ENCODE assay signal across 1 cellular context in the genomic region with DNA sequence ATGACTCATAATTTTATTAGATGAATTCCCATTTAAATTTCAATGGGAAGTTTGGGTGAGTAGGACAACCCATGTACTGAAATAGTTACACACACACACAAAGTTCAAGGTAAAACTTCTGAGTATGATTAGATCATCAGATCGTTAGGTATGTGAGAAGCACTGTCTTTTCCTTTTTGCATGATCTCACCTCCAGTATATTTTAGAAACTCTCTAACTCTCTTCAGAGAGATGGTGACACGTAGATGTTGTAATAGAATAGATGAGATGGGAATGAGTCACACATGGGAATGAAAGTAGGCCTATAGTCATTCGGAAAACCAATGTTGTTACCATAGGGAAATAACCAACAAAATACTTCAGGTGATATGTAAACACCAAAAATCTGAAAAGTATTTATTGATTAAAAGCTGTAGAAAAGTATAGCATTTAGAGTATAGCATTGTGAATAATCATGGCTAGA.
A peak's percentile ranks its signal among the peaks of the same experiment; 100 is the strongest.
TF ChIP-seq lines count a peak whose summit lies in the region.

No MANE protein-coding gene starts in this region.

TF ChIP-seq in GM12878, 131 proteins besides CTCF, POLR2A, EP300 and RAD21:
- TF ChIP-seq GABPA (IDR thresholded peaks at IDR 0.05; ENCODE audit: low read depth): peak; percentile 62; the same call in 1 of the 2 replicates
- peak; percentile 93 for TF ChIP-seq CREB1 (IDR thresholded peaks at IDR 0.05; ENCODE audit: low read depth)
- TF ChIP-seq, protein P1, sequence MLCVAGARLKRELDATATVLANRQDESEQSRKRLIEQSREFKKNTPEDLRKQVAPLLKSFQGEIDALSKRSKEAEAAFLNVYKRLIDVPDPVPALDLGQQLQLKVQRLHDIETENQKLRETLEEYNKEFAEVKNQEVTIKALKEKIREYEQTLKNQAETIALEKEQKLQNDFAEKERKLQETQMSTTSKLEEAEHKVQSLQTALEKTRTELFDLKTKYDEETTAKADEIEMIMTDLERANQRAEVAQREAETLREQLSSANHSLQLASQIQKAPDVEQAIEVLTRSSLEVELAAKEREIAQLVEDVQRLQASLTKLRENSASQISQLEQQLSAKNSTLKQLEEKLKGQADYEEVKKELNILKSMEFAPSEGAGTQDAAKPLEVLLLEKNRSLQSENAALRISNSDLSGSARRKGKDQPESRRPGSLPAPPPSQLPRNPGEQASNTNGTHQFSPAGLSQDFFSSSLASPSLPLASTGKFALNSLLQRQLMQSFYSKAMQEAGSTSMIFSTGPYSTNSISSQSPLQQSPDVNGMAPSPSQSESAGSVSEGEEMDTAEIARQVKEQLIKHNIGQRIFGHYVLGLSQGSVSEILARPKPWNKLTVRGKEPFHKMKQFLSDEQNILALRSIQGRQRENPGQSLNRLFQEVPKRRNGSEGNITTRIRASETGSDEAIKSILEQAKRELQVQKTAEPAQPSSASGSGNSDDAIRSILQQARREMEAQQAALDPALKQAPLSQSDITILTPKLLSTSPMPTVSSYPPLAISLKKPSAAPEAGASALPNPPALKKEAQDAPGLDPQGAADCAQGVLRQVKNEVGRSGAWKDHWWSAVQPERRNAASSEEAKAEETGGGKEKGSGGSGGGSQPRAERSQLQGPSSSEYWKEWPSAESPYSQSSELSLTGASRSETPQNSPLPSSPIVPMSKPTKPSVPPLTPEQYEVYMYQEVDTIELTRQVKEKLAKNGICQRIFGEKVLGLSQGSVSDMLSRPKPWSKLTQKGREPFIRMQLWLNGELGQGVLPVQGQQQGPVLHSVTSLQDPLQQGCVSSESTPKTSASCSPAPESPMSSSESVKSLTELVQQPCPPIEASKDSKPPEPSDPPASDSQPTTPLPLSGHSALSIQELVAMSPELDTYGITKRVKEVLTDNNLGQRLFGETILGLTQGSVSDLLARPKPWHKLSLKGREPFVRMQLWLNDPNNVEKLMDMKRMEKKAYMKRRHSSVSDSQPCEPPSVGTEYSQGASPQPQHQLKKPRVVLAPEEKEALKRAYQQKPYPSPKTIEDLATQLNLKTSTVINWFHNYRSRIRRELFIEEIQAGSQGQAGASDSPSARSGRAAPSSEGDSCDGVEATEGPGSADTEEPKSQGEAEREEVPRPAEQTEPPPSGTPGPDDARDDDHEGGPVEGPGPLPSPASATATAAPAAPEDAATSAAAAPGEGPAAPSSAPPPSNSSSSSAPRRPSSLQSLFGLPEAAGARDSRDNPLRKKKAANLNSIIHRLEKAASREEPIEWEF (IDR thresholded peaks at IDR 0.05; ENCODE audit: insufficient replicate concordance, low read depth, low read length): no peak
- TF ChIP-seq, protein P2, sequence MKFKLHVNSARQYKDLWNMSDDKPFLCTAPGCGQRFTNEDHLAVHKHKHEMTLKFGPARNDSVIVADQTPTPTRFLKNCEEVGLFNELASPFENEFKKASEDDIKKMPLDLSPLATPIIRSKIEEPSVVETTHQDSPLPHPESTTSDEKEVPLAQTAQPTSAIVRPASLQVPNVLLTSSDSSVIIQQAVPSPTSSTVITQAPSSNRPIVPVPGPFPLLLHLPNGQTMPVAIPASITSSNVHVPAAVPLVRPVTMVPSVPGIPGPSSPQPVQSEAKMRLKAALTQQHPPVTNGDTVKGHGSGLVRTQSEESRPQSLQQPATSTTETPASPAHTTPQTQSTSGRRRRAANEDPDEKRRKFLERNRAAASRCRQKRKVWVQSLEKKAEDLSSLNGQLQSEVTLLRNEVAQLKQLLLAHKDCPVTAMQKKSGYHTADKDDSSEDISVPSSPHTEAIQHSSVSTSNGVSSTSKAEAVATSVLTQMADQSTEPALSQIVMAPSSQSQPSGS (IDR thresholded peaks at IDR 0.05; ENCODE audit: low read length): peak; percentile 95
- TF ChIP-seq ETV6 (conservative IDR thresholded peaks at IDR 0.05 in 1 of 2, IDR thresholded peaks at IDR 0.05 in 1 of 2; ENCODE audit: borderline replicate concordance in 1 of 2, low read depth in 1 of 2): peak in 1 of 2 experiments; percentile 59; a peak in 1 of 4 replicates
- TF ChIP-seq JUND (IDR thresholded peaks at IDR 0.05; ENCODE audit: low read depth, low read length): peak; percentile 29; the same call in 1 of the 2 replicates
- peak; percentile 22; the same call in 1 of the 2 replicates for TF ChIP-seq MTA2 (IDR thresholded peaks at IDR 0.05; ENCODE audit: low read depth)
- TF ChIP-seq JUNB (IDR thresholded peaks at IDR 0.05): peak; percentile 98
- peak; percentile 70; the same call in 1 of the 2 replicates for TF ChIP-seq IRF4 (IDR thresholded peaks at IDR 0.05; ENCODE audit: low read depth, low read length)
- TF ChIP-seq RUNX3 (IDR thresholded peaks at IDR 0.05; ENCODE audit: low read length): peak; percentile 92
- TF ChIP-seq TCF7 (IDR thresholded peaks at IDR 0.05; ENCODE audit: borderline replicate concordance): peak; percentile 59; the same call in 1 of the 2 replicates
- TF ChIP-seq ZSCAN29 (IDR thresholded peaks at IDR 0.05): no peak
- peak; percentile 95; the same call in 1 of the 2 replicates for TF ChIP-seq FOXM1 (IDR thresholded peaks at IDR 0.05; ENCODE audit: low read depth, low read length)
- TF ChIP-seq SIX5 (IDR thresholded peaks at IDR 0.05; ENCODE audit: low read depth, low read length, severe bottlenecking): no peak
- no peak for TF ChIP-seq SMARCA5 (IDR thresholded peaks at IDR 0.05)
- TF ChIP-seq BCL11A (IDR thresholded peaks at IDR 0.05; ENCODE audit: low read depth, low read length): peak; percentile 82
- TF ChIP-seq YY1 (IDR thresholded peaks at IDR 0.05; ENCODE audit: low read depth, low read length): no peak
- TF ChIP-seq CBFB (IDR thresholded peaks at IDR 0.05; ENCODE audit: low read depth): 0 out of 2 replicates have a peak, but pooled peaks have one; percentile 15
- peak; percentile 97 for TF ChIP-seq NFIC (IDR thresholded peaks at IDR 0.05; ENCODE audit: low read depth, low read length)
- peak; percentile 94 for TF ChIP-seq CREM (IDR thresholded peaks at IDR 0.05; ENCODE audit: low read depth)
- peak; percentile 57 for TF ChIP-seq BCL3 (IDR thresholded peaks at IDR 0.05; ENCODE audit: borderline replicate concordance, insufficient read depth, low read depth, low read length, poor library complexity, severe bottlenecking)
- TF ChIP-seq, protein P3, sequence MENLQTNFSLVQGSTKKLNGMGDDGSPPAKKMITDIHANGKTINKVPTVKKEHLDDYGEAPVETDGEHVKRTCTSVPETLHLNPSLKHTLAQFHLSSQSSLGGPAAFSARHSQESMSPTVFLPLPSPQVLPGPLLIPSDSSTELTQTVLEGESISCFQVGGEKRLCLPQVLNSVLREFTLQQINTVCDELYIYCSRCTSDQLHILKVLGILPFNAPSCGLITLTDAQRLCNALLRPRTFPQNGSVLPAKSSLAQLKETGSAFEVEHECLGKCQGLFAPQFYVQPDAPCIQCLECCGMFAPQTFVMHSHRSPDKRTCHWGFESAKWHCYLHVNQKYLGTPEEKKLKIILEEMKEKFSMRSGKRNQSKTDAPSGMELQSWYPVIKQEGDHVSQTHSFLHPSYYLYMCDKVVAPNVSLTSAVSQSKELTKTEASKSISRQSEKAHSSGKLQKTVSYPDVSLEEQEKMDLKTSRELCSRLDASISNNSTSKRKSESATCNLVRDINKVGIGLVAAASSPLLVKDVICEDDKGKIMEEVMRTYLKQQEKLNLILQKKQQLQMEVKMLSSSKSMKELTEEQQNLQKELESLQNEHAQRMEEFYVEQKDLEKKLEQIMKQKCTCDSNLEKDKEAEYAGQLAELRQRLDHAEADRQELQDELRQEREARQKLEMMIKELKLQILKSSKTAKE (IDR thresholded peaks at IDR 0.05; ENCODE audit: low read depth, poor library complexity, severe bottlenecking): no peak
- TF ChIP-seq PML (IDR thresholded peaks at IDR 0.05; ENCODE audit: low read length): peak; percentile 75; the same call in 1 of the 2 replicates
- TF ChIP-seq ATF7 (IDR thresholded peaks at IDR 0.05; ENCODE audit: low read depth): peak; percentile 89
